ENCODE assay signal across 8 cellular contexts in genomic region chr4:76252271-76252653, GRCh38. TPM values are rescaled to one million over a fixed set of nuclear protein-coding genes. Genes with fewer than 3 reads are reported as not detected.
DNase-seq lines count a peak whose midpoint lies in the region; ATAC-seq lines count a peak whose summit lies in the region.
"Had no signal": no experiment of that assay in that cellular context is flagged by ENCODE, and none has a peak within 500 bp of the region (broad histone marks: within the 10 kb centered on the region; RNA-seq: fewer than 3 reads in every experiment).

No MANE protein-coding gene starts in this region.

- H3K27ac ChIP-seq in HUES64 (ENCODE audit: low read depth, low read length) (no peak overlapping the region), muscle layer of colon (ENCODE audit: low read depth, low read length) (no peak overlapping the region), substantia nigra (ENCODE audit: low read depth, low read length, poor library complexity, severe bottlenecking) (peak overlapping the region; percentile 6)

- peaks cover 28% of the 10 kb centered on the region for H3K27me3 ChIP-seq in HUES64 (ENCODE audit: insufficient read depth, low read length)
- no peaks in the 10 kb centered on the region for H3K27me3 ChIP-seq in muscle layer of colon (ENCODE audit: control insufficient read depth in 1 of 2, insufficient read depth in 2 of 2, low read length in 2 of 2)

- WGBS in HUES64 = 84% methylated on average over 8 of the region's 8 CpGs

- H3K4me3 ChIP-seq in HUES64 (ENCODE audit: low read length) = peak overlapping the region; percentile 52
- H3K4me3 ChIP-seq in muscle layer of colon (ENCODE audit: low read depth in 1 of 2, low read length in 2 of 2) = peak overlapping the region; percentile 63 to 65

- H3K4me1 ChIP-seq in HUES64 (ENCODE audit: insufficient read depth, low read length) (peaks cover 10% of the 10 kb centered on the region; the same call in 1 of the 2 replicates), muscle layer of colon (ENCODE audit: insufficient read depth, low read length) (peaks cover 9% of the 10 kb centered on the region)

- no peak overlapping the region for H3K9ac ChIP-seq in HUES64 (ENCODE audit: low read depth, low read length)
- H3K9ac ChIP-seq in muscle layer of colon (ENCODE audit: low read length) = peak overlapping the region; percentile 39

- peak; percentile 14 for DNase-seq in cerebellar cortex (ENCODE audit: low spot score)
- DNase-seq in substantia nigra (lab: John Stamatoyannopoulos, UW) = no peak
- no peak for DNase-seq in central memory CD4-positive, alpha-beta T cell
- no peak for DNase-seq in NK-92 treated with Interleukin-12 subunit alpha and Interleukin-12 subunit beta, amount 100 ng/mL, for 24 hours (lab: John Stamatoyannopoulos, UW)
- DNase-seq: activated effector memory CD4-positive, alpha-beta T cell treated with Interleukin-2 at 50 U/mL for 16 hours had no signal

- ATAC-seq in GM21360 (IDR thresholded peaks at IDR 0.05; ENCODE audit: unreplicated experiment) = no peak

- H3K36me3 ChIP-seq in HUES64 (ENCODE audit: insufficient read depth, low read length) = no peaks in the 10 kb centered on the region
- no peaks in the 10 kb centered on the region for H3K36me3 ChIP-seq in muscle layer of colon (ENCODE audit: insufficient read depth, low read length)

- H3K9me3 ChIP-seq in HUES64 (ENCODE audit: insufficient read depth, low read depth, low read length) (no peaks in the 10 kb centered on the region), muscle layer of colon (ENCODE audit: low read length) (no peaks in the 10 kb centered on the region)

RNA-seq across cellular contexts. Expression of gene FAM47E, which starts 0.7 kb away (rescaled TPM):
- 0.80 TPM for polyA plus RNA-seq in HUES64 (2013, experiment 1 of 2)
- 3.2 TPM for polyA plus RNA-seq in HUES64 (2013, experiment 2 of 2)

RNA-seq across cellular contexts. Expression of gene SCARB2, which starts 38.6 kb away (rescaled TPM):
- polyA plus RNA-seq in HUES64 (2013, experiment 1 of 2) = 26.0 TPM
- polyA plus RNA-seq in HUES64 (2013, experiment 2 of 2) = 37.6 TPM

RNA-seq across cellular contexts. Expression of gene STBD1, which starts 54.3 kb away (rescaled TPM):
- polyA plus RNA-seq in HUES64 (2013, experiment 1 of 2) = 1.2 TPM
- polyA plus RNA-seq in HUES64 (2013, experiment 2 of 2) = 1.6 TPM
